Comparison of ENCODE assay signal across 8 cellular contexts in genomic region chr7:92633211-92633906, GRCh38. TPM values are rescaled to one million over a fixed set of nuclear protein-coding genes. Genes with fewer than 3 reads are reported as not detected.
A peak's percentile ranks its signal among the peaks of the same experiment; 100 is the strongest.
DNase-seq lines count a peak whose midpoint lies in the region; ATAC-seq, FAIRE-seq and TF ChIP-seq lines count a peak whose summit lies in the region.

No MANE protein-coding gene starts in this region.

- POLR2A ChIA-PET in AG04449 (lab: Yijun Ruan, JAX) = interaction anchor here (0.6 to 1.1 kb wide), 3 partner anchors 21 to 194 kb away, joined by 4 read pairs; no protein-coding TSS in a partner anchor
- POLR2A ChIA-PET in PC-3 (lab: Charles Lee; ENCODE audit: unreplicated experiment) = interaction anchor here (0.7 kb wide), 1 partner anchor 423 kb away, joined by 8 read pairs; no protein-coding TSS in a partner anchor

- TF ChIP-seq POLR2A in GM12891 (IDR thresholded peaks at IDR 0.05; ENCODE audit: low read depth, low read length) = no peak

- peaks cover 35% of the 10 kb centered on the region for H3K36me3 Mint-ChIP-seq in stimulated activated naive CD8-positive, alpha-beta T cell treated with anti-CD3 and anti-CD28 coated beads, Interleukin-15, Interleukin-2, amounts not matched to agents 100 ng/mL and 50 ng/mL, for 24 hours (ENCODE audit: low read depth)

- no peak for TF ChIP-seq CTCF in AG04449 (IDR thresholded peaks at IDR 0.05; ENCODE audit: insufficient read depth, low read length, missing control alignments)
- TF ChIP-seq CTCF in PC-3 (conservative IDR thresholded peaks at IDR 0.05; ENCODE audit: low read depth, low read length) = no peak
- TF ChIP-seq CTCF in brain microvascular endothelial cell (IDR thresholded peaks at IDR 0.05; ENCODE audit: low read depth, low read length, missing control alignments) = no peak

- H3K9me3 Mint-ChIP-seq in stimulated activated naive CD8-positive, alpha-beta T cell treated with anti-CD3 and anti-CD28 coated beads, Interleukin-15, Interleukin-2, amounts not matched to agents 100 ng/mL and 50 ng/mL, for 24 hours = peaks cover 10% of the 10 kb centered on the region

- CTCF ChIA-PET in AG04449 (lab: Yijun Ruan, JAX) = interaction anchor here (0.7 to 5.7 kb wide), 3 partner anchors 13 to 46 kb away, joined by 3 to 38 read pairs (median 4); no protein-coding TSS in a partner anchor
- CTCF ChIA-PET in PC-3 (lab: Charles Lee) = interaction anchor here (0.6 to 1.2 kb wide), 6 partner anchors 12 to 948 kb away, joined by 3 to 12 read pairs (median 4); partner anchors contain the start of gene RBM48

- peaks cover 97% of the 10 kb centered on the region for H3K4me1 Mint-ChIP-seq in stimulated activated naive CD8-positive, alpha-beta T cell treated with anti-CD3 and anti-CD28 coated beads, Interleukin-15, Interleukin-2, amounts not matched to agents 100 ng/mL and 50 ng/mL, for 24 hours (ENCODE audit: low read depth)

- peak overlapping the region; percentile 73 for H3K27ac ChIP-seq in PC-3 (ENCODE audit: low read length)
- peak overlapping the region; percentile 46 for H3K27ac ChIP-seq in brain microvascular endothelial cell

- no peaks in the 10 kb centered on the region for H3K27me3 ChIP-seq in PC-3 (ENCODE audit: low read length)
- no peaks in the 10 kb centered on the region for H3K27me3 ChIP-seq in brain microvascular endothelial cell (replicated peaks)

- peak overlapping the region; percentile 76 for H3K4me2 ChIP-seq in PC-3 (ENCODE audit: low read length)

- H3F3A ChIP-seq in PC-3 (ENCODE audit: low read length, unreplicated experiment) = peaks cover 13% of the 10 kb centered on the region

- ATAC-seq in PC-3 (peak; percentile 80), HG02763 (IDR thresholded peaks at IDR 0.05; ENCODE audit: unreplicated experiment) (no peak)

- peaks cover 51% of the 10 kb centered on the region for H3K4me1 ChIP-seq in PC-3 (ENCODE audit: insufficient read depth, low read length)

- intact Hi-C loops in PC-3 (cut with micrococcal nuclease) = loop anchor here (1.0 to 5.0 kb wide), 4 partner anchors 12 to 269 kb away; no protein-coding TSS in a partner anchor

- H3K4me3 Mint-ChIP-seq in stimulated activated naive CD8-positive, alpha-beta T cell treated with anti-CD3 and anti-CD28 coated beads, Interleukin-15, Interleukin-2, amounts not matched to agents 100 ng/mL and 50 ng/mL, for 24 hours = peak overlapping the region; percentile 56

- peak; percentile 64 for FAIRE-seq in GM12891 (lab: Jason Lieb, UNC)

- in situ Hi-C loops in brain microvascular endothelial cell (cut with HindIII; ENCODE audit: low pct_ligation_motif_present, low sequenced_read_pairs) = no loop called here

- peak overlapping the region; percentile 29; the same call in 1 of the 2 replicates for H3K9ac ChIP-seq in PC-3 (ENCODE audit: low read length)

- DNase-seq in AG04449 (ENCODE audit: low read depth, low spot score) (peak; percentile 41), GM12891 (ENCODE audit: insufficient read length, low spot score) (no peak), PC-3 (peak; percentile 91), brain microvascular endothelial cell (peak; percentile 88), iris pigment epithelial cell (ENCODE audit: low read depth) (peak; percentile 93), cerebellar nuclear complex (lab: John Stamatoyannopoulos, UW) (no peak)

- H3K79me2 ChIP-seq in PC-3 (ENCODE audit: low read length) = 0 out of 2 replicates have a peak, but pooled peaks cover 9% of the 10 kb centered on the region

- H2AFZ ChIP-seq in PC-3 (ENCODE audit: low read length) = no peak overlapping the region

- no TSS peak for BruUV-seq in PC-3 (replicated peaks; lab: Mats Ljungman, UMichigan)

- no peaks in the 10 kb centered on the region for H3K27me3 Mint-ChIP-seq in stimulated activated naive CD8-positive, alpha-beta T cell treated with anti-CD3 and anti-CD28 coated beads, Interleukin-15, Interleukin-2, amounts not matched to agents 100 ng/mL and 50 ng/mL, for 24 hours

- H3K4me3 ChIP-seq in AG04449 (ENCODE audit: low read depth, low read length) (no peak overlapping the region), PC-3 (ENCODE audit: low read length) (peak overlapping the region; percentile 38; the same call in 1 of the 2 replicates), brain microvascular endothelial cell (ENCODE audit: low read depth, low read length) (no peak overlapping the region)

- H3K9me3 ChIP-seq in PC-3 (ENCODE audit: low read length) = no peaks in the 10 kb centered on the region

- no peaks in the 10 kb centered on the region for H3K9me2 ChIP-seq in PC-3 (replicated peaks; ENCODE audit: low read length)

- peak overlapping the region; percentile 98 for H3K27ac Mint-ChIP-seq in stimulated activated naive CD8-positive, alpha-beta T cell treated with anti-CD3 and anti-CD28 coated beads, Interleukin-15, Interleukin-2, amounts not matched to agents 100 ng/mL and 50 ng/mL, for 24 hours

- peaks cover 4% of the 10 kb centered on the region; the same call in 1 of the 2 replicates for H4K20me1 ChIP-seq in PC-3 (ENCODE audit: low read length)

- H3K36me3 ChIP-seq in PC-3 (ENCODE audit: low read depth, low read length) = no peaks in the 10 kb centered on the region
- H3K36me3 ChIP-seq in brain microvascular endothelial cell (replicated peaks) = peaks cover 4% of the 10 kb centered on the region

TF ChIP-seq in GM12891, 5 proteins besides CTCF, POLR2A, EP300 and RAD21:
- TF ChIP-seq POLR2AphosphoS5 (IDR thresholded peaks at IDR 0.05; ENCODE audit: low read depth, low read length) = no peak
- 0 out of 2 replicates have a peak, but pooled peaks have one; percentile 7 for TF ChIP-seq SPI1 (IDR thresholded peaks at IDR 0.05; ENCODE audit: low read depth, low read length)
- TF ChIP-seq TAF1 (IDR thresholded peaks at IDR 0.05; ENCODE audit: low read depth, low read length) = no peak

RNA-seq across cellular contexts. Expression of gene FAM133B, which starts 43.2 kb away (rescaled TPM):
- polyA plus RNA-seq in GM12891 (2012; ENCODE audit: low read depth, missing spikeins) = 17.2 TPM
- total RNA-seq in PC-3 (2014; rRNA removed) = 22.6 and 25.9 TPM in 2 replicates

Comparison
In these comparisons a context has a peak if more than half of its experiments do, and no peak if none do; other contexts are left out.
1. DNase-seq: peak in AG04449 (single experiment), PC-3 (single experiment), brain microvascular endothelial cell (single experiment) and iris pigment epithelial cell (single experiment); none in GM12891 (single experiment) and cerebellar nuclear complex (0 of 2).